16 cellular contexts compared by ENCODE assay signal in the genomic region with DNA sequence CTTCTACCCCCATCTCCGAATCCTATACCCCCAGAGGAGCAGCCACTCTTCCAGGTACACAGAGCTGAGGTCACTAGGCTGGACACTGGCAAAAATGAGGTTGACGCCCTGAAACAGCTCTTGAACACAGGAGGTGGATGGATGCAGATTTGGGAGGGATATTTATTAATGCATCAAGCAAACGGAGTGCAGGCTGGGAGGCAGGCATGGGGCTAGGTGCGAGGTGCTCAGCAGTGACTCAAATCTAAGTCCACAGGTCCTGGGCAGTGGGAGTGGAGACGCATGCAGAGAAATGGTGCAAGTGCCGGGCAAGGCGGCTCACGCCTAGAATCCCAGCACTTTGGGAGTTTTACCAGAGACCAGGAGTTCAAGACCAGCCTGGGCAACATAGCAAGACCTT.
"Had no signal": no experiment of that assay in that cellular context is flagged by ENCODE, and none has a peak within 500 bp of the region (broad histone marks: within the 10 kb centered on the region; RNA-seq: fewer than 3 reads in every experiment).

No MANE protein-coding gene starts in this region.

- H3K9me3 ChIP-seq: pancreas, psoas muscle, transverse colon had no signal

- H3K27ac ChIP-seq: pancreas, psoas muscle, transverse colon had no signal

- H3K4me1 ChIP-seq: pancreas, psoas muscle, transverse colon had no signal

- H3K4me3 ChIP-seq: pancreas, psoas muscle, transverse colon had no signal

- H3K27ac Mint-ChIP-seq: activated CD4-positive, alpha-beta memory T cell treated with anti-CD3 and anti-CD28 coated beads, Interleukin-2, amount 10 ng/mL, durations not matched to agents 7 days and 5 days; activated CD4-positive, alpha-beta T cell treated with anti-CD3 and anti-CD28 coated beads, Interleukin-2, amount 10 ng/mL, durations not matched to agents 7 days and 5 days had no signal

- H3K9me3 Mint-ChIP-seq: activated CD4-positive, alpha-beta memory T cell treated with anti-CD3 and anti-CD28 coated beads, Interleukin-2, amount 10 ng/mL, durations not matched to agents 7 days and 5 days; activated CD4-positive, alpha-beta T cell treated with anti-CD3 and anti-CD28 coated beads, Interleukin-2, amount 10 ng/mL, durations not matched to agents 7 days and 5 days; activated naive CD4-positive, alpha-beta T cell treated with anti-CD3 and anti-CD28 coated beads, Interleukin-2, amount 50 U/mL, for 72 hours; central memory CD8-positive, alpha-beta T cell; naive thymus-derived CD4-positive, alpha-beta T cell had no signal

- H3K27me3 ChIP-seq: pancreas, transverse colon had no signal

- DNase-seq: activated CD4-positive, alpha-beta memory T cell treated with anti-CD3 and anti-CD28 coated beads, Interleukin-2, amount 10 ng/mL, durations not matched to agents 7 days and 5 days; activated CD4-positive, alpha-beta T cell treated with anti-CD3 and anti-CD28 coated beads, Interleukin-2, amount 10 ng/mL, durations not matched to agents 7 days and 5 days; activated CD4-positive, CD25-positive, alpha-beta regulatory T cell treated with anti-CD3 and anti-CD28 coated beads, Interleukin-2, amount 50 U/mL, for 72 hours; activated naive CD4-positive, alpha-beta T cell; anterior cingulate cortex; dermis blood vessel endothelial cell; effector CD4-positive, alpha-beta T cell; left ventricle myocardium superior; midbrain; naive thymus-derived CD4-positive, alpha-beta T cell; psoas muscle; stimulated activated naive CD4-positive, alpha-beta T cell; transverse colon had no signal

- H3K27me3 Mint-ChIP-seq: activated CD4-positive, alpha-beta memory T cell treated with anti-CD3 and anti-CD28 coated beads, Interleukin-2, amount 10 ng/mL, durations not matched to agents 7 days and 5 days; activated CD4-positive, alpha-beta T cell treated with anti-CD3 and anti-CD28 coated beads, Interleukin-2, amount 10 ng/mL, durations not matched to agents 7 days and 5 days; central memory CD8-positive, alpha-beta T cell; naive thymus-derived CD4-positive, alpha-beta T cell had no signal

- H3K4me3 Mint-ChIP-seq: activated CD4-positive, alpha-beta memory T cell treated with anti-CD3 and anti-CD28 coated beads, Interleukin-2, amount 10 ng/mL, durations not matched to agents 7 days and 5 days; activated CD4-positive, alpha-beta T cell treated with anti-CD3 and anti-CD28 coated beads, Interleukin-2, amount 10 ng/mL, durations not matched to agents 7 days and 5 days; central memory CD8-positive, alpha-beta T cell; naive thymus-derived CD4-positive, alpha-beta T cell had no signal

- ATAC-seq: activated naive CD4-positive, alpha-beta T cell treated with anti-CD3 and anti-CD28 coated beads, Interleukin-2, amount 50 U/mL, for 72 hours; left ventricle myocardium superior; naive thymus-derived CD4-positive, alpha-beta T cell; pancreas; psoas muscle had no signal

- H3K4me1 Mint-ChIP-seq: activated CD4-positive, alpha-beta memory T cell treated with anti-CD3 and anti-CD28 coated beads, Interleukin-2, amount 10 ng/mL, durations not matched to agents 7 days and 5 days; activated CD4-positive, alpha-beta T cell treated with anti-CD3 and anti-CD28 coated beads, Interleukin-2, amount 10 ng/mL, durations not matched to agents 7 days and 5 days; central memory CD8-positive, alpha-beta T cell had no signal
